Comparison of ENCODE assay signal across 8 cellular contexts in genomic region chr7:30469303-30469702, GRCh38.
DNase-seq lines count a peak whose midpoint lies in the region; ATAC-seq, FAIRE-seq and TF ChIP-seq lines count a peak whose summit lies in the region.

No MANE protein-coding gene starts in this region.

- H3K4me3 ChIP-seq in astrocyte of the spinal cord (ENCODE audit: low read depth, low read length) (no peak overlapping the region), skeletal muscle cell (ENCODE audit: low read depth, low read length) (peak overlapping the region; percentile 12)

- peak overlapping the region; percentile 12 for H3K27ac Mint-ChIP-seq in activated naive CD4-positive, alpha-beta T cell treated with anti-CD3 and anti-CD28 coated beads, Interleukin-2, amount 50 U/mL, for 24 hours

- peaks cover 5% of the 10 kb centered on the region for H3K36me3 Mint-ChIP-seq in activated naive CD4-positive, alpha-beta T cell treated with anti-CD3 and anti-CD28 coated beads, Interleukin-2, amount 50 U/mL, for 24 hours

- no peaks in the 10 kb centered on the region for H3K27me3 Mint-ChIP-seq in activated naive CD4-positive, alpha-beta T cell treated with anti-CD3 and anti-CD28 coated beads, Interleukin-2, amount 50 U/mL, for 24 hours

- in situ Hi-C loops in astrocyte of the spinal cord (cut with HindIII; ENCODE audit: low sequenced_read_pairs): no loop called here

- no peak for ATAC-seq in GM21723 (IDR thresholded peaks at IDR 0.05; ENCODE audit: unreplicated experiment)

- no peak overlapping the region for H3K4me3 Mint-ChIP-seq in activated naive CD4-positive, alpha-beta T cell treated with anti-CD3 and anti-CD28 coated beads, Interleukin-2, amount 50 U/mL, for 24 hours

- no peaks in the 10 kb centered on the region for H3K9me3 Mint-ChIP-seq in activated naive CD4-positive, alpha-beta T cell treated with anti-CD3 and anti-CD28 coated beads, Interleukin-2, amount 50 U/mL, for 24 hours

- FAIRE-seq in GM19239 (lab: Jason Lieb, UNC): no peak

- TF ChIP-seq CTCF in astrocyte of the spinal cord (IDR thresholded peaks at IDR 0.05; ENCODE audit: low read depth, low read length): peak; percentile 64
- TF ChIP-seq CTCF in GM20000 (IDR thresholded peaks at IDR 0.05; ENCODE audit: extremely low read depth, missing control alignments): no peak

- peaks cover 76% of the 10 kb centered on the region for H3K4me1 Mint-ChIP-seq in activated naive CD4-positive, alpha-beta T cell treated with anti-CD3 and anti-CD28 coated beads, Interleukin-2, amount 50 U/mL, for 24 hours

- DNase-seq in activated naive CD4-positive, alpha-beta T cell treated with Interleukin-2 at 50 U/mL for 16 hours: no peak
- DNase-seq in astrocyte of the spinal cord (ENCODE audit: low read depth, low spot score) (peak; percentile 99), iPS DF 19.7 (ENCODE audit: low read depth, low spot score) (peak; percentile 94), skeletal muscle cell (ENCODE audit: low read depth) (peak; percentile 99), GM20000 (ENCODE audit: low spot score) (no peak), GM19239 (ENCODE audit: insufficient read length, low spot score) (no peak)

Comparison
In these comparisons a context has a peak if more than half of its experiments do, and no peak if none do; other contexts are left out.
1. DNase-seq: peak in astrocyte of the spinal cord (single experiment), iPS DF 19.7 (single experiment) and skeletal muscle cell (single experiment); none in activated naive CD4-positive, alpha-beta T cell treated with Interleukin-2 at 50 U/mL for 16 hours (single experiment), GM20000 (single experiment) and GM19239 (single experiment).